30 cellular contexts compared by ENCODE assay signal in genomic region chr5:160484644-160485043, GRCh38.
DNase-seq lines count a peak whose midpoint lies in the region; ATAC-seq and TF ChIP-seq lines count a peak whose summit lies in the region.
"Had no signal": no experiment of that assay in that cellular context is flagged by ENCODE, and none has a peak within 500 bp of the region (broad histone marks: within the 10 kb centered on the region; RNA-seq: fewer than 3 reads in every experiment).

No MANE protein-coding gene starts in this region.

- H3K27me3 ChIP-seq in endodermal cell (ENCODE audit: control insufficient read depth, insufficient read depth, low read length, poor library complexity, severe bottlenecking) = no peaks in the 10 kb centered on the region
- H3K27me3 ChIP-seq: neutrophil, right atrium auricular region, stomach, uterus had no signal

- ATAC-seq in activated B cell treated with CpG ODN at 0.5 μM for 24 hours (ENCODE audit: low read depth) = no peak
- ATAC-seq: HCT116, left lobe of liver had no signal

- peak overlapping the region; percentile 39 for H3K27ac Mint-ChIP-seq in T-helper 2 cell treated with Interferon-gamma antibody and Interleukin-4, amounts not matched to agents 5 μg/mL and 100 μg/mL, for 36 hours
- peak overlapping the region; percentile 15 for H3K27ac Mint-ChIP-seq in Calu3 (ENCODE audit: unreplicated experiment)
- peak overlapping the region; percentile 41 for H3K27ac Mint-ChIP-seq in activated B cell treated with CpG ODN at 0.5 μM for 24 hours
- H3K27ac Mint-ChIP-seq in endodermal cell = peak overlapping the region; percentile 69

- CTCF ChIA-PET in Calu3 (lab: Charles Lee) = interaction anchor here (1.4 to 2.9 kb wide), 2 partner anchors 11 to 46 kb away, joined by 3 to 13 read pairs; no protein-coding TSS in a partner anchor
- CTCF ChIA-PET in activated B cell treated with CpG ODN at 0.5 μM for 24 hours (lab: Charles Lee) = interaction anchor here (3.7 kb wide), 1 partner anchor 46 kb away, joined by 20 read pairs; no protein-coding TSS in a partner anchor

- peaks cover 60% of the 10 kb centered on the region for H3K4me1 Mint-ChIP-seq in T-helper 2 cell treated with Interferon-gamma antibody and Interleukin-4, amounts not matched to agents 5 μg/mL and 100 μg/mL, for 36 hours (ENCODE audit: low read depth)
- H3K4me1 Mint-ChIP-seq in Calu3 (ENCODE audit: low read depth, unreplicated experiment) = peaks cover 43% of the 10 kb centered on the region
- H3K4me1 Mint-ChIP-seq in activated B cell treated with CpG ODN at 0.5 μM for 24 hours = peaks cover 38% of the 10 kb centered on the region
- peaks cover 16% of the 10 kb centered on the region for H3K4me1 Mint-ChIP-seq in endodermal cell

- 82% methylated on average over 1 of the region's 1 CpG; no CpG with 5 or more reads in 1 of the 2 experiments for WGBS in endodermal cell (ENCODE audit: insufficient coverage in 1 of 2, insufficient read length in 1 of 2), 2 experiments

- H3K36me3 Mint-ChIP-seq in T-helper 2 cell treated with Interferon-gamma antibody and Interleukin-4, amounts not matched to agents 5 μg/mL and 100 μg/mL, for 36 hours (ENCODE audit: low read depth) = peaks cover 74% of the 10 kb centered on the region
- H3K36me3 Mint-ChIP-seq in Calu3 (ENCODE audit: insufficient read depth, unreplicated experiment) = peaks cover 45% of the 10 kb centered on the region
- H3K36me3 Mint-ChIP-seq in activated B cell treated with CpG ODN at 0.5 μM for 24 hours (ENCODE audit: low read depth) = peaks cover 67% of the 10 kb centered on the region
- no peaks in the 10 kb centered on the region for H3K36me3 Mint-ChIP-seq in endodermal cell (ENCODE audit: low read depth)

- no peak overlapping the region for H3K27ac ChIP-seq in endodermal cell (ENCODE audit: low read depth, low read length)
- H3K27ac ChIP-seq: cardiac muscle cell, neutrophil, right atrium auricular region, stomach, uterus had no signal

- no TSS peak for BruUV-seq in Calu3 (replicated peaks; lab: Mats Ljungman, UMichigan)

- POLR2A ChIA-PET in activated B cell treated with CpG ODN at 0.5 μM for 24 hours (lab: Charles Lee) = interaction anchor here (2.2 to 2.8 kb wide), 2 partner anchors 17 to 46 kb away, joined by 8 to 13 read pairs; no protein-coding TSS in a partner anchor

- peaks cover 2% of the 10 kb centered on the region for H3K4me1 ChIP-seq in endodermal cell (ENCODE audit: control insufficient read depth, insufficient read depth, low read length)
- H3K4me1 ChIP-seq: right atrium auricular region, uterus had no signal

- H3K9me3 Mint-ChIP-seq in T-helper 2 cell treated with Interferon-gamma antibody and Interleukin-4, amounts not matched to agents 5 μg/mL and 100 μg/mL, for 36 hours = no peaks in the 10 kb centered on the region
- H3K9me3 Mint-ChIP-seq in Calu3 (ENCODE audit: low read depth, unreplicated experiment) = no peaks in the 10 kb centered on the region
- no peaks in the 10 kb centered on the region for H3K9me3 Mint-ChIP-seq in activated B cell treated with CpG ODN at 0.5 μM for 24 hours
- H3K9me3 Mint-ChIP-seq in endodermal cell = no peaks in the 10 kb centered on the region

- H3K27me3 Mint-ChIP-seq in T-helper 2 cell treated with Interferon-gamma antibody and Interleukin-4, amounts not matched to agents 5 μg/mL and 100 μg/mL, for 36 hours (ENCODE audit: low read depth) = no peaks in the 10 kb centered on the region
- H3K27me3 Mint-ChIP-seq in Calu3 (ENCODE audit: unreplicated experiment) = no peaks in the 10 kb centered on the region
- no peaks in the 10 kb centered on the region for H3K27me3 Mint-ChIP-seq in activated B cell treated with CpG ODN at 0.5 μM for 24 hours
- no peaks in the 10 kb centered on the region for H3K27me3 Mint-ChIP-seq in endodermal cell (ENCODE audit: insufficient read depth)

- no peak overlapping the region for H3K4me3 Mint-ChIP-seq in T-helper 2 cell treated with Interferon-gamma antibody and Interleukin-4, amounts not matched to agents 5 μg/mL and 100 μg/mL, for 36 hours
- H3K4me3 Mint-ChIP-seq in Calu3 (ENCODE audit: low read depth, unreplicated experiment) (no peak overlapping the region), activated B cell treated with CpG ODN at 0.5 μM for 24 hours (no peak overlapping the region), endodermal cell (no peak overlapping the region)

- intact Hi-C loops in Calu3 (cut with micrococcal nuclease; ENCODE audit: unreplicated experiment) = loop anchor here (5.0 kb wide), 1 partner anchor 47 kb away; no protein-coding TSS in a partner anchor
- intact Hi-C loops in activated B cell treated with CpG ODN at 0.5 μM for 24 hours (cut with micrococcal nuclease) = no loop called here

- TF ChIP-seq CTCF in Calu3 (IDR thresholded peaks at IDR 0.05; ENCODE audit: unreplicated experiment) = no peak
- no peak for TF ChIP-seq CTCF in activated B cell treated with CpG ODN at 0.5 μM for 24 hours (IDR thresholded peaks at IDR 0.05)
- no peak for TF ChIP-seq CTCF in endodermal cell (conservative IDR thresholded peaks at IDR 0.05)

- H3K4me3 ChIP-seq in endodermal cell (ENCODE audit: low read length) = no peak overlapping the region
- H3K4me3 ChIP-seq: cardiac muscle cell, right atrium auricular region, stomach, uterus had no signal

- no peaks in the 10 kb centered on the region for H3K36me3 ChIP-seq in endodermal cell (ENCODE audit: control insufficient read depth, insufficient read depth, low read length)
- H3K36me3 ChIP-seq: cardiac muscle cell, neutrophil, right atrium auricular region, uterus had no signal

- no peak for DNase-seq in T-helper 2 cell treated with Interferon-gamma antibody and Interleukin-4, amounts not matched to agents 5 μg/mL and 100 μg/mL, for 36 hours (ENCODE audit: low spot score)
- DNase-seq in T-helper 2 cell (no peak), Calu3 (no peak), activated B cell treated with CpG ODN at 0.5 μM for 24 hours (no peak), endodermal cell (no peak), NCI-H1417 treated with DMSO at 0.1 percent for 48 hours (lab: John Stamatoyannopoulos, UW) (no peak), SW480 (ENCODE audit: low spot score) (no peak)
- DNase-seq in activated naive CD4-positive, alpha-beta T cell (lab: John Stamatoyannopoulos, UW) = no peak
- DNase-seq: 8988T; activated CD4-positive, alpha-beta T cell treated with anti-CD3 and anti-CD28 coated beads, Interleukin-2, amount 50 U/mL, for 4 hours; activated CD4-positive, CD25-positive, alpha-beta regulatory T cell; activated effector memory CD4-positive, alpha-beta T cell treated with anti-CD3 and anti-CD28 coated beads, Interleukin-2, amount 50 U/mL, for 16 hours; C1 segment of cervical spinal cord; cortex of kidney; glutamatergic neuron; Kasumi-1; NCI-H146; NCI-H2107; NCI-H345; NCI-H69; posterior cingulate gyrus; SHP77; small intestine; stomach; uterus had no signal

- H3K9ac ChIP-seq in endodermal cell (ENCODE audit: extremely low read depth, low read length, poor library complexity, severe bottlenecking) = no peak overlapping the region

- H3K9me3 ChIP-seq in endodermal cell (ENCODE audit: control insufficient read depth, low read length) = no peaks in the 10 kb centered on the region
- H3K9me3 ChIP-seq: neutrophil, right atrium auricular region, stomach, uterus had no signal

Comparison
In these comparisons a context has a peak if more than half of its experiments do, and no peak if none do; other contexts are left out.
1. H3K27ac Mint-ChIP-seq: peak in every context shown above with its lines; median percentile 69 in endodermal cell; 41 in activated B cell treated with CpG ODN at 0.5 μM for 24 hours; 39 in T-helper 2 cell treated with Interferon-gamma antibody and Interleukin-4, amounts not matched to agents 5 μg/mL and 100 μg/mL, for 36 hours; 15 in Calu3.